In the genomic region with DNA sequence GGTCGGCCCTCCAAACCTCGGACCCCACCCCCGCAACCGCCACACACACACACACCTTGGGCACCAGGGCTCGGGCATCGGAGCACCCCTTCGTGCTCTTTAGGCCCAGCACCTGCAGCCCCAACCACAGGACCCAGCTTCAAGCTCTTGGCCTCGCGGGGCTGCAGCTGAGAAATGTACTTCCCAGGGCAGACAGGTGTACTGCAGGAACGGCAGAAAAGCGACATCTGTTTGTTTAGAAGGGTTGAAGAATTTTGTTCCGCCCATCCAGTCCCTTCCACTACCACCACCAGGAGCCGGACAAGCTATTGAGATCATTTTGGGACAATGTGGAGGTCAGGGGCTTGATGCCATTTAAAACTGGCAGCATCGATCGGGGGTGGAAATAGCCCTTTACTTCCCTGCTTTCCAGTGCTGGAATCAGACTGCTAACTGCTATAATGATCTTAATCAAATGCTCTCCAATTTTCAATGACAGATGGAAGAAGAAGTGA, we compare ENCODE assay signal across 7 cellular contexts. TPM values are rescaled to one million over a fixed set of nuclear protein-coding genes. Genes with fewer than 3 reads are reported as not detected.
DNase-seq lines count a peak whose midpoint lies in the region; ATAC-seq and TF ChIP-seq lines count a peak whose summit lies in the region.

No MANE protein-coding gene starts in this region.

- H3K27ac ChIP-seq in HCT116 (ENCODE audit: low read depth, low read length): no peak overlapping the region
- no peak overlapping the region for H3K27ac ChIP-seq in SK-N-MC
- no peak overlapping the region for H3K27ac ChIP-seq in iPS DF 6.9 (ENCODE audit: low read length)

- peaks cover 48% of the 10 kb centered on the region for H3K27me3 ChIP-seq in HCT116 (ENCODE audit: insufficient read depth, low read length)
- H3K27me3 ChIP-seq in iPS DF 6.9 (ENCODE audit: control insufficient read depth, insufficient read depth, low read length): 0 out of 2 replicates have a peak, but pooled peaks cover 4% of the 10 kb centered on the region

- CTCF ChIA-PET in HCT116 (lab: Charles Lee): no interaction called here

- WGBS in iPS DF 6.9 (ENCODE audit: insufficient coverage, insufficient read length): no CpG with 5 or more reads among the region's 15 CpGs

- no peak for TF ChIP-seq POLR2A in HCT116 (IDR thresholded peaks at IDR 0.05; ENCODE audit: borderline replicate concordance, extremely low read depth, insufficient read depth, insufficient read length)

- TF ChIP-seq RAD21 in HCT116 (IDR thresholded peaks at IDR 0.05; ENCODE audit: low read depth): no peak

- in situ Hi-C loops in GM13976 (cut with MboI; ENCODE audit: low sequenced_read_pairs, unreplicated experiment): no loop called here

- H3K9ac ChIP-seq in HCT116 (ENCODE audit: low read length): no peak overlapping the region
- H3K9ac ChIP-seq in SK-N-MC (ENCODE audit: insufficient read length): no peak overlapping the region

- RAD21 ChIA-PET in HCT116 (lab: Charles Lee; ENCODE audit: low non-redundant PET in 1 of 2, low total read pairs in 2 of 2, uncharacterized antibody in 2 of 2, unreplicated experiment in 2 of 2): no interaction called here

- TF ChIP-seq CTCF in HCT116 (IDR thresholded peaks at IDR 0.05 in 2 of 3, conservative IDR thresholded peaks at IDR 0.05 in 1 of 3; ENCODE audit: borderline replicate concordance in 1 of 3, insufficient read depth in 1 of 3, low read depth in 2 of 3, low read length in 2 of 3): no peak
- TF ChIP-seq CTCF in GM13976 (IDR thresholded peaks at IDR 0.05; ENCODE audit: borderline replicate concordance, control extremely low read depth, extremely low read depth, insufficient read depth, missing control alignments): no peak

- peak overlapping the region; percentile 40 for H3K4me3 Mint-ChIP-seq in stimulated activated effector memory CD8-positive, alpha-beta T cell treated with anti-CD3 and anti-CD28 coated beads, Interleukin-12 subunit alpha, Interleukin-12 subunit beta, amount 100 ng/mL, for 72 hours

- no peak for DNase-seq in HCT116 (ENCODE audit: low read depth, low spot score)
- DNase-seq in SK-N-MC (ENCODE audit: low read depth, low spot score): no peak
- DNase-seq in iPS DF 6.9 (ENCODE audit: low read depth, low spot score): no peak
- no peak for DNase-seq in stimulated activated effector memory CD8-positive, alpha-beta T cell treated with anti-CD3 and anti-CD28 coated beads, Interleukin-12 subunit alpha, Interleukin-12 subunit beta, amount 100 ng/mL, for 72 hours (ENCODE audit: low spot score in 2 of 2)
- no peak for DNase-seq in inferior parietal cortex (ENCODE audit: extremely low spot score)
- DNase-seq in GM13976 (ENCODE audit: low spot score): no peak

- no peaks in the 10 kb centered on the region for H3K36me3 Mint-ChIP-seq in stimulated activated effector memory CD8-positive, alpha-beta T cell treated with anti-CD3 and anti-CD28 coated beads, Interleukin-12 subunit alpha, Interleukin-12 subunit beta, amount 100 ng/mL, for 72 hours

- H3K79me2 ChIP-seq in HCT116 (ENCODE audit: insufficient read depth, low read length): no peaks in the 10 kb centered on the region

- intact Hi-C loops in HCT116 (cut with micrococcal nuclease): loop anchor here (2.0 kb wide), 1 partner anchor 14 kb away; no protein-coding TSS in a partner anchor

- no TSS peak for BruUV-seq in HCT116 (replicated peaks; lab: Mats Ljungman, UMichigan)

- H2AFZ ChIP-seq in HCT116 (ENCODE audit: low read depth, low read length, poor library complexity, severe bottlenecking): no peak overlapping the region

- POLR2A ChIA-PET in HCT116 (lab: Charles Lee): no interaction called here

- ATAC-seq in HCT116 (no peak), HG02678 (IDR thresholded peaks at IDR 0.05; ENCODE audit: unreplicated experiment) (no peak)
- no peak for ATAC-seq in stimulated activated effector memory CD8-positive, alpha-beta T cell treated with anti-CD3 and anti-CD28 coated beads, Interleukin-12 subunit alpha, Interleukin-12 subunit beta, amount 100 ng/mL, for 72 hours

- H3K9me3 Mint-ChIP-seq in stimulated activated effector memory CD8-positive, alpha-beta T cell treated with anti-CD3 and anti-CD28 coated beads, Interleukin-12 subunit alpha, Interleukin-12 subunit beta, amount 100 ng/mL, for 72 hours: no peaks in the 10 kb centered on the region

- H3K4me3 ChIP-seq in HCT116 (replicated peaks in 1 of 2; ENCODE audit: low read depth in 1 of 2, low read length in 2 of 2) (peak overlapping the region; percentile 37 to 57), SK-N-MC (peak overlapping the region; percentile 80; the same call in 1 of the 2 replicates), iPS DF 6.9 (ENCODE audit: low read length) (peak overlapping the region; percentile 25; the same call in 1 of the 2 replicates)

- peak overlapping the region; percentile 94 for H3K4me2 ChIP-seq in HCT116 (ENCODE audit: low read length)

- no peaks in the 10 kb centered on the region for H3K9me2 ChIP-seq in HCT116 (ENCODE audit: insufficient read depth)

- H3K9me3 ChIP-seq in HCT116 (ENCODE audit: control insufficient read depth in 1 of 2, insufficient read depth in 1 of 2, low read depth in 1 of 2, low read length in 2 of 2) (no peaks in the 10 kb centered on the region), SK-N-MC (ENCODE audit: low read depth, low read length) (no peaks in the 10 kb centered on the region), iPS DF 6.9 (ENCODE audit: control insufficient read depth, insufficient read depth, low read length) (no peaks in the 10 kb centered on the region)

- H3K36me3 ChIP-seq in HCT116 (ENCODE audit: control insufficient read depth in 1 of 2, insufficient read depth in 2 of 2, low read length in 2 of 2) (no peaks in the 10 kb centered on the region), SK-N-MC (ENCODE audit: insufficient read depth, low read length) (no peaks in the 10 kb centered on the region), iPS DF 6.9 (ENCODE audit: control insufficient read depth, insufficient read depth, low read length) (no peaks in the 10 kb centered on the region)

- H3K4me1 ChIP-seq in HCT116 (ENCODE audit: control insufficient read depth in 1 of 2, insufficient read depth in 2 of 2, low read length in 2 of 2) (peaks cover 7 to 23% of the 10 kb centered on the region in 2 experiments; a peak in 3 of 4 replicates), iPS DF 6.9 (ENCODE audit: control insufficient read depth, insufficient read depth, low read length) (peaks cover 2% of the 10 kb centered on the region; the same call in 1 of the 2 replicates)

- peaks cover 6% of the 10 kb centered on the region for H3K4me1 Mint-ChIP-seq in stimulated activated effector memory CD8-positive, alpha-beta T cell treated with anti-CD3 and anti-CD28 coated beads, Interleukin-12 subunit alpha, Interleukin-12 subunit beta, amount 100 ng/mL, for 72 hours

- H3K27ac Mint-ChIP-seq in stimulated activated effector memory CD8-positive, alpha-beta T cell treated with anti-CD3 and anti-CD28 coated beads, Interleukin-12 subunit alpha, Interleukin-12 subunit beta, amount 100 ng/mL, for 72 hours: no peak overlapping the region

- no peaks in the 10 kb centered on the region for H4K20me1 ChIP-seq in HCT116 (ENCODE audit: insufficient read depth)

TF ChIP-seq in HCT116, 20 proteins besides CTCF, POLR2A, EP300 and RAD21:
- TF ChIP-seq TCF7L2 (IDR thresholded peaks at IDR 0.05; ENCODE audit: borderline replicate concordance, extremely low read depth, insufficient read depth, insufficient read length) (no peak), YY1 (IDR thresholded peaks at IDR 0.05; ENCODE audit: extremely low read depth, insufficient replicate concordance, low read depth, low read length) (no peak), EZH2 (IDR thresholded peaks at IDR 0.05) (no peak), EGR1 (IDR thresholded peaks at IDR 0.05; ENCODE audit: low read depth) (0 out of 2 replicates have a peak, but pooled peaks have one; percentile 37), POLR2AphosphoS5 (IDR thresholded peaks at IDR 0.05; ENCODE audit: low read depth, low read length) (no peak)
TF ChIP-seq in HCT116: peak in this region for 1.

RNA-seq across cellular contexts. Expression of a gene that starts 1.7 kb away (rescaled TPM):
- 0.07 TPM for total RNA-seq in HCT116 (2021; ENCODE audit: unreplicated experiment)
- 0.04 and 0.10 TPM in 2 replicates for polyA plus RNA-seq in HCT116 (2012)

Comparison
In these comparisons a context has a peak if more than half of its experiments do, and no peak if none do; other contexts are left out.
1. H3K4me3 ChIP-seq: peak in every context shown above with its lines; median percentile 80 in SK-N-MC; 47 in HCT116; 25 in iPS DF 6.9.